ENCODE assay signal across 8 cellular contexts in the genomic region with DNA sequence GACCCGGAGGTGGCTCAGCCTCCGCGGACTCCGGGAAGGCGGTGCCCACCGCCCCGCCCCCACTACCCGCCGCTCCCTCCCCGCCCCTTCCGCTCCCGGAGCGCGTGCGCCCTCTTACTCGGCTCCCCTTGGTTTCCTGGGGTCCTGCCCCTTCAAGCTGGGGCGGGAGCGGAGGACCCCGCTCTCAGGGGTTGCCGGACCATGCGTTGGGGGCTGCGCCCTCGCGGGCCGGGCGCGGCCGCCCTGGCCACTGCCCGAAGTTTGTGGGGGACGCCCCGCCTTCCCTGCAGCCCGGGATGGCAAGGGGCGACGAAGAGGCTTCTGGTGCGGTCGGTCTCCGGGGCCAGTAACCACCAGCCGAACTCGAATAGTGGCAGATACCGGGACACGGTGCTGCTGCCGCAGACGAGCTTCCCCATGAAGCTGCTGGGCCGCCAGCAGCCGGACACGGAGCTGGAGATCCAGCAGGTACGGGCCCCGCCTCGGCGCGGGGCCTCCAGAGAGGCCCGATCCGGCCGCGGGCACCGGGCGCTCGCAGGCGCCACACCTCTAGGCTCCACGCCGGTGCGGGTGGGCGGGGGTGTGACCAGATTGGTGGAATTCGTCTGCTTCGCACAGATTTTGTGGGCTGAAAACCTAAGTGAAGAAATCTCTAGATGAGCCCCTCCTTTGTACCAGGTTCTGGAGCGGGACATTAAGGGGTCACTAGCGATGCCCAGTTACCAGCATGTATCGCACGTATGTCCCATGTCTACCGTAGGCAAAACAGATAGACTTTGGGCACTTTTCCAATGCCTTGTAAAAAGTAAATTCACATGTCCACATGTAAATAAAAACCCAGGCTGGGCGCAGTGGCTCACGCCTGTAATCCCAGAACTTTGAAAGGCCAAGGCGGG. TPM values are rescaled to one million over a fixed set of nuclear protein-coding genes. Genes with fewer than 3 reads are reported as not detected.
DNase-seq lines count a peak whose midpoint lies in the region; ATAC-seq and TF ChIP-seq lines count a peak whose summit lies in the region.

A gene (plus strand): TSS at position 117 of the 896 bp plus-strand sequence. CDS start 85 bp downstream, at position 202.

- POLR2A ChIA-PET in naive thymus-derived CD8-positive, alpha-beta T cell (lab: Charles Lee): interaction anchor here (0.6 to 2.7 kb wide), 3 partner anchors 10 to 47 kb away, joined by 3 to 13 read pairs (median 3); a partner anchor contains a TSS

- H3K27ac Mint-ChIP-seq in activated T-cell treated with anti-CD3 and anti-CD28 coated beads, Interleukin-2, amount 50 U/mL, for 72 hours: peak within 1 kb of the TSS; percentile 73
- peak within 1 kb of the TSS; percentile 27 to 90 (median 76) for H3K27ac Mint-ChIP-seq in naive thymus-derived CD8-positive, alpha-beta T cell
- H3K27ac Mint-ChIP-seq in stimulated activated naive B cell treated with anti-CD40 and anti-IgM and Interleukin-4, amounts not matched to agents 10 μg/mL and 1 μg/mL and 100 μg/mL, for 72 hours: peak within 1 kb of the TSS; percentile 25

- peaks cover 4 to 15% of the 10 kb centered on the region in 2 donors for H3K36me3 Mint-ChIP-seq in activated T-cell treated with anti-CD3 and anti-CD28 coated beads, Interleukin-2, amount 50 U/mL, for 72 hours (ENCODE audit: insufficient read depth in 2 of 2)
- H3K36me3 Mint-ChIP-seq in naive thymus-derived CD8-positive, alpha-beta T cell: peaks cover 0 to 31% (median 8%) of the 10 kb centered on the region in 3 donors
- H3K36me3 Mint-ChIP-seq in stimulated activated naive B cell treated with anti-CD40 and anti-IgM and Interleukin-4, amounts not matched to agents 10 μg/mL and 1 μg/mL and 100 μg/mL, for 72 hours: peaks cover 13% of the 10 kb centered on the region in 2 donors

- H3K27me3 Mint-ChIP-seq in activated T-cell treated with anti-CD3 and anti-CD28 coated beads, Interleukin-2, amount 50 U/mL, for 72 hours (ENCODE audit: low read depth): no peaks in the 10 kb centered on the region
- peaks cover 0 to 2% (median 0%) of the 10 kb centered on the region in 5 donors for H3K27me3 Mint-ChIP-seq in naive thymus-derived CD8-positive, alpha-beta T cell
- H3K27me3 Mint-ChIP-seq in stimulated activated naive B cell treated with anti-CD40 and anti-IgM and Interleukin-4, amounts not matched to agents 10 μg/mL and 1 μg/mL and 100 μg/mL, for 72 hours: no peaks in the 10 kb centered on the region

- peak within 1 kb of the TSS; percentile 57 to 75 for H3K4me3 Mint-ChIP-seq in activated T-cell treated with anti-CD3 and anti-CD28 coated beads, Interleukin-2, amount 50 U/mL, for 72 hours
- peak within 1 kb of the TSS; percentile 37 to 87 (median 71) for H3K4me3 Mint-ChIP-seq in naive thymus-derived CD8-positive, alpha-beta T cell
- H3K4me3 Mint-ChIP-seq in stimulated activated naive B cell treated with anti-CD40 and anti-IgM and Interleukin-4, amounts not matched to agents 10 μg/mL and 1 μg/mL and 100 μg/mL, for 72 hours: peak within 1 kb of the TSS; percentile 77 to 86

- no peaks in the 10 kb centered on the region for H3K9me3 Mint-ChIP-seq in activated T-cell treated with anti-CD3 and anti-CD28 coated beads, Interleukin-2, amount 50 U/mL, for 72 hours
- H3K9me3 Mint-ChIP-seq in naive thymus-derived CD8-positive, alpha-beta T cell: no peaks in the 10 kb centered on the region
- H3K9me3 Mint-ChIP-seq in stimulated activated naive B cell treated with anti-CD40 and anti-IgM and Interleukin-4, amounts not matched to agents 10 μg/mL and 1 μg/mL and 100 μg/mL, for 72 hours: no peaks in the 10 kb centered on the region

- H3K4me1 Mint-ChIP-seq in activated T-cell treated with anti-CD3 and anti-CD28 coated beads, Interleukin-2, amount 50 U/mL, for 72 hours (ENCODE audit: low read depth): peaks cover 36% of the 10 kb centered on the region
- H3K4me1 Mint-ChIP-seq in naive thymus-derived CD8-positive, alpha-beta T cell: peaks cover 11 to 45% (median 34%) of the 10 kb centered on the region in 4 donors
- peaks cover 7 to 20% of the 10 kb centered on the region in 2 donors for H3K4me1 Mint-ChIP-seq in stimulated activated naive B cell treated with anti-CD40 and anti-IgM and Interleukin-4, amounts not matched to agents 10 μg/mL and 1 μg/mL and 100 μg/mL, for 72 hours

- peak; percentile 99 for DNase-seq in D341Med (ENCODE audit: low spot score)
- peak in 75 of 76 experiments; percentile 19 to 89 (median 72) for DNase-seq in HUDEP-2 (lab: John Stamatoyannopoulos, UW; ENCODE audit: unreplicated experiment in 76 of 76)
- peak; percentile 94 to 95 for DNase-seq in activated T-cell treated with anti-CD3 and anti-CD28 coated beads, Interleukin-2, amount 50 U/mL, for 72 hours
- DNase-seq in fibroblast of gingiva (ENCODE audit: low read depth): peak; percentile 80
- peak in 9 of 10 donors; percentile 88 to 95 (median 92) for DNase-seq in naive thymus-derived CD8-positive, alpha-beta T cell
- peak; percentile 86 for DNase-seq in stimulated activated naive B cell treated with anti-CD40 and anti-IgM and Interleukin-4, amounts not matched to agents 10 μg/mL and 1 μg/mL and 100 μg/mL, for 72 hours

- peak; percentile 48 for ATAC-seq in GM21367 (IDR thresholded peaks at IDR 0.05; ENCODE audit: unreplicated experiment)
- peak; percentile 79 to 80 for ATAC-seq in activated T-cell treated with anti-CD3 and anti-CD28 coated beads, Interleukin-2, amount 50 U/mL, for 72 hours (replicated peaks in 1 of 2)
- peak; percentile 74 to 82 for ATAC-seq in naive thymus-derived CD8-positive, alpha-beta T cell
- ATAC-seq in stimulated activated naive B cell treated with anti-CD40 and anti-IgM and Interleukin-4, amounts not matched to agents 10 μg/mL and 1 μg/mL and 100 μg/mL, for 72 hours (replicated peaks): peak; percentile 72 to 81

TF ChIP-seq in PFSK-1, 5 proteins besides CTCF, POLR2A, EP300 and RAD21:
- peak; percentile 59; the same call in 1 of the 2 replicates for TF ChIP-seq TAF1 (IDR thresholded peaks at IDR 0.05; ENCODE audit: borderline replicate concordance, insufficient read depth, low read length)
- TF ChIP-seq, protein P1, sequence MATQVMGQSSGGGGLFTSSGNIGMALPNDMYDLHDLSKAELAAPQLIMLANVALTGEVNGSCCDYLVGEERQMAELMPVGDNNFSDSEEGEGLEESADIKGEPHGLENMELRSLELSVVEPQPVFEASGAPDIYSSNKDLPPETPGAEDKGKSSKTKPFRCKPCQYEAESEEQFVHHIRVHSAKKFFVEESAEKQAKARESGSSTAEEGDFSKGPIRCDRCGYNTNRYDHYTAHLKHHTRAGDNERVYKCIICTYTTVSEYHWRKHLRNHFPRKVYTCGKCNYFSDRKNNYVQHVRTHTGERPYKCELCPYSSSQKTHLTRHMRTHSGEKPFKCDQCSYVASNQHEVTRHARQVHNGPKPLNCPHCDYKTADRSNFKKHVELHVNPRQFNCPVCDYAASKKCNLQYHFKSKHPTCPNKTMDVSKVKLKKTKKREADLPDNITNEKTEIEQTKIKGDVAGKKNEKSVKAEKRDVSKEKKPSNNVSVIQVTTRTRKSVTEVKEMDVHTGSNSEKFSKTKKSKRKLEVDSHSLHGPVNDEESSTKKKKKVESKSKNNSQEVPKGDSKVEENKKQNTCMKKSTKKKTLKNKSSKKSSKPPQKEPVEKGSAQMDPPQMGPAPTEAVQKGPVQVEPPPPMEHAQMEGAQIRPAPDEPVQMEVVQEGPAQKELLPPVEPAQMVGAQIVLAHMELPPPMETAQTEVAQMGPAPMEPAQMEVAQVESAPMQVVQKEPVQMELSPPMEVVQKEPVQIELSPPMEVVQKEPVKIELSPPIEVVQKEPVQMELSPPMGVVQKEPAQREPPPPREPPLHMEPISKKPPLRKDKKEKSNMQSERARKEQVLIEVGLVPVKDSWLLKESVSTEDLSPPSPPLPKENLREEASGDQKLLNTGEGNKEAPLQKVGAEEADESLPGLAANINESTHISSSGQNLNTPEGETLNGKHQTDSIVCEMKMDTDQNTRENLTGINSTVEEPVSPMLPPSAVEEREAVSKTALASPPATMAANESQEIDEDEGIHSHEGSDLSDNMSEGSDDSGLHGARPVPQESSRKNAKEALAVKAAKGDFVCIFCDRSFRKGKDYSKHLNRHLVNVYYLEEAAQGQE (IDR thresholded peaks at IDR 0.05; ENCODE audit: insufficient read depth in 1 of 2, low read depth in 2 of 2, low read length in 2 of 2): 0 out of 4 replicates have a peak, but pooled peaks of 1 of the 2 experiments have one; percentile 25
- no peak for TF ChIP-seq FOXP2 (optimal IDR thresholded peaks at IDR 0.05; ENCODE audit: borderline replicate concordance, extremely low read depth, extremely low read length, insufficient read depth)
- TF ChIP-seq POLR2AphosphoS5 (IDR thresholded peaks at IDR 0.05; ENCODE audit: low read depth, low read length): peak; percentile 79
- peak; percentile 46; the same call in 1 of the 2 replicates for TF ChIP-seq SIN3A (IDR thresholded peaks at IDR 0.05; ENCODE audit: borderline replicate concordance, insufficient read depth, low read length)

RNA-seq across cellular contexts. Expression of the gene that starts here (rescaled TPM):
- polyA plus RNA-seq in PFSK-1 (2012; ENCODE audit: insufficient read length, low read depth): 45.4 TPM
- 10 to 100 TPM; 49.5 to 52.1 TPM for total RNA-seq in activated T-cell treated with anti-CD3 and anti-CD28 coated beads, Interleukin-2, amount 50 U/mL, for 72 hours
- 10 to 100 TPM; 44.5 to 46.0 TPM for total RNA-seq in naive thymus-derived CD8-positive, alpha-beta T cell
- polyA plus RNA-seq in naive thymus-derived CD8-positive, alpha-beta T cell: 10 to 100 TPM; 51.7 to 70.3 (median 58.4) TPM

Comparison
In these comparisons a context has a peak if more than half of its experiments do, and no peak if none do; other contexts are left out.
1. Peak in every context shown above with its lines: DNase-seq and ATAC-seq.
2. H3K27ac Mint-ChIP-seq: peak in every context shown above with its lines; median percentile 76 in naive thymus-derived CD8-positive, alpha-beta T cell; 73 in activated T-cell treated with anti-CD3 and anti-CD28 coated beads, Interleukin-2, amount 50 U/mL, for 72 hours; 25 in stimulated activated naive B cell treated with anti-CD40 and anti-IgM and Interleukin-4, amounts not matched to agents 10 μg/mL and 1 μg/mL and 100 μg/mL, for 72 hours.